Comparison of ENCODE assay signal across 29 cellular contexts in the genomic region with DNA sequence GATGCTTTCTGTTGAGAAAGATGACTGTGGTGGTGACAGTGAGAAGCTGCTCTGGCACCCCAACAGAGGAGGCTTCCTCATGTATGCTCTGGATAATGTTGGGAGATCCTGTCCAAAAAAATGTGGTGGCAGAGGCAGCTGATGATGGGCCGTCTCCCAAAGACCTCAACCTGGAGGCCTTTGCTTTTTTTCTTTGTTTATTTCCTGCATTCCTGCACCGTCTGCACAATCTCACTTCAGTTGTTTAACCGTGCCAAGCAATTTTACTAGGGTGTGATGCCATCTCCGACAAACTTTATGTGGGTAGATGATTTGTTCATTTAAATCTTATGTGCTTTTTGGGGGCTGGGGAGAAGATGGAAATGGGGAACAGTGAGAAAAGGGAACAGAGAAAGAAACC.
"Had no signal": no experiment of that assay in that cellular context is flagged by ENCODE, and none has a peak within 500 bp of the region (broad histone marks: within the 10 kb centered on the region; RNA-seq: fewer than 3 reads in every experiment).

No MANE protein-coding gene starts in this region.

- H3K9me3 ChIP-seq: adrenal gland, gastrocnemius medialis, left lung, lower lobe of right lung, neutrophil, ovary, psoas muscle, right atrium auricular region, testis, upper lobe of left lung, vagina had no signal

- H3K9me3 Mint-ChIP-seq: activated CD4-positive, alpha-beta memory T cell treated with anti-CD3 and anti-CD28 coated beads for 36 hours; activated CD4-positive, alpha-beta T cell treated with anti-CD3 and anti-CD28 coated beads, Interleukin-2, amount 10 ng/mL, durations not matched to agents 24 days and 14 days; activated naive CD4-positive, alpha-beta T cell treated with anti-CD3 and anti-CD28 coated beads for 36 hours; activated naive CD8-positive, alpha-beta T cell treated with anti-CD3 and anti-CD28 coated beads for 36 hours; activated T-helper 1 cell treated with anti-CD3 and anti-CD28 coated beads, Interleukin-12 subunit alpha, Interleukin-12 subunit beta, Interleukin-2, Interleukin-4 antibody, amounts not matched to agents 30 ng/mL and 10 ng/mL and 1 ng/mL, durations not matched to agents 14 hours and 24 hours and 36 hours; effector memory CD8-positive, alpha-beta T cell; natural killer cell treated with Interleukin-12 subunit alpha and Interleukin-12 subunit beta and Interleukin-15 and Interleukin-18, amount 100 ng/mL, for 72 hours had no signal

- H3K4me1 Mint-ChIP-seq: activated CD4-positive, alpha-beta T cell treated with anti-CD3 and anti-CD28 coated beads, Interleukin-2, amount 10 ng/mL, durations not matched to agents 24 days and 14 days; activated naive CD8-positive, alpha-beta T cell treated with anti-CD3 and anti-CD28 coated beads for 36 hours had no signal

- H3K27ac ChIP-seq: adrenal gland, brain microvascular endothelial cell, gastrocnemius medialis, left lung, lower lobe of right lung, neutrophil, ovary, psoas muscle, right atrium auricular region, testis, upper lobe of left lung, vagina had no signal

- H3K4me1 ChIP-seq: adrenal gland, testis had no signal

- H3K4me3 ChIP-seq: adrenal gland, gastrocnemius medialis, left lung, lower lobe of right lung, ovary, psoas muscle, right atrium auricular region, testis, upper lobe of left lung, vagina had no signal

- H3K27ac Mint-ChIP-seq: activated CD4-positive, alpha-beta memory T cell treated with anti-CD3 and anti-CD28 coated beads for 36 hours; activated CD4-positive, alpha-beta T cell treated with anti-CD3 and anti-CD28 coated beads, Interleukin-2, amount 10 ng/mL, durations not matched to agents 24 days and 14 days; activated naive CD4-positive, alpha-beta T cell treated with anti-CD3 and anti-CD28 coated beads for 36 hours; activated naive CD8-positive, alpha-beta T cell treated with anti-CD3 and anti-CD28 coated beads for 36 hours; activated T-helper 1 cell treated with anti-CD3 and anti-CD28 coated beads, Interleukin-12 subunit alpha, Interleukin-12 subunit beta, Interleukin-2, Interleukin-4 antibody, amounts not matched to agents 30 ng/mL and 10 ng/mL and 1 ng/mL, durations not matched to agents 14 hours and 24 hours and 36 hours; effector memory CD8-positive, alpha-beta T cell; natural killer cell treated with Interleukin-12 subunit alpha and Interleukin-12 subunit beta and Interleukin-15 and Interleukin-18, amount 100 ng/mL, for 72 hours had no signal

- DNase-seq: activated CD4-positive, alpha-beta memory T cell treated with anti-CD3 and anti-CD28 coated beads for 36 hours; activated CD4-positive, alpha-beta T cell treated with anti-CD3 and anti-CD28 coated beads, Interleukin-2, amount 10 ng/mL, durations not matched to agents 24 days and 14 days; activated CD4-positive, CD25-positive, alpha-beta regulatory T cell treated with anti-CD3 and anti-CD28 coated beads, Interleukin-2, amount 50 U/mL, for 72 hours; activated CD8-positive, alpha-beta memory T cell treated with anti-CD3 and anti-CD28 coated beads, Interleukin-2, amount 50 U/mL, for 4 hours; activated effector memory CD4-positive, alpha-beta T cell treated with anti-CD3 and anti-CD28 coated beads, Interleukin-2, amount 50 U/mL, for 16 hours; activated naive CD4-positive, alpha-beta T cell treated with anti-CD3 and anti-CD28 coated beads for 36 hours; activated naive CD8-positive, alpha-beta T cell treated with anti-CD3 and anti-CD28 coated beads for 36 hours; activated T-cell treated with anti-CD3 and anti-CD28 coated beads, Interleukin-2, amount 50 U/mL, for 1 hour; adrenal gland; brain microvascular endothelial cell; caudate nucleus; cortex of kidney; effector memory CD8-positive, alpha-beta T cell; erythroblast; gastrocnemius medialis; glutamatergic neuron; left lung; lower lobe of right lung; mesenchymal stem cell; ovary; psoas muscle; stimulated activated naive CD4-positive, alpha-beta T cell treated with Interleukin-2 at 50 U/mL for 16 hours; testis; upper lobe of left lung had no signal

- H3K27me3 ChIP-seq: adrenal gland, brain microvascular endothelial cell, gastrocnemius medialis, left lung, neutrophil, ovary, right atrium auricular region, testis, upper lobe of left lung, vagina had no signal

- H3K36me3 ChIP-seq: adrenal gland, brain microvascular endothelial cell, gastrocnemius medialis, left lung, lower lobe of right lung, neutrophil, ovary, right atrium auricular region, upper lobe of left lung, vagina had no signal

- H3K4me3 Mint-ChIP-seq: activated CD4-positive, alpha-beta memory T cell treated with anti-CD3 and anti-CD28 coated beads for 36 hours; activated CD4-positive, alpha-beta T cell treated with anti-CD3 and anti-CD28 coated beads, Interleukin-2, amount 10 ng/mL, durations not matched to agents 24 days and 14 days; activated naive CD4-positive, alpha-beta T cell treated with anti-CD3 and anti-CD28 coated beads for 36 hours; activated naive CD8-positive, alpha-beta T cell treated with anti-CD3 and anti-CD28 coated beads for 36 hours; activated T-helper 1 cell treated with anti-CD3 and anti-CD28 coated beads, Interleukin-12 subunit alpha, Interleukin-12 subunit beta, Interleukin-2, Interleukin-4 antibody, amounts not matched to agents 30 ng/mL and 10 ng/mL and 1 ng/mL, durations not matched to agents 14 hours and 24 hours and 36 hours; effector memory CD8-positive, alpha-beta T cell; natural killer cell treated with Interleukin-12 subunit alpha and Interleukin-12 subunit beta and Interleukin-15 and Interleukin-18, amount 100 ng/mL, for 72 hours had no signal

- H3K36me3 Mint-ChIP-seq: activated CD4-positive, alpha-beta memory T cell treated with anti-CD3 and anti-CD28 coated beads for 36 hours; activated naive CD8-positive, alpha-beta T cell treated with anti-CD3 and anti-CD28 coated beads for 36 hours; natural killer cell treated with Interleukin-12 subunit alpha and Interleukin-12 subunit beta and Interleukin-15 and Interleukin-18, amount 100 ng/mL, for 72 hours had no signal
